ENCODE assay signal across 22 cellular contexts in genomic region chr7:91800389-91800788, GRCh38.
A peak's percentile ranks its signal among the peaks of the same experiment; 100 is the strongest.
DNase-seq lines count a peak whose midpoint lies in the region; ATAC-seq, FAIRE-seq and TF ChIP-seq lines count a peak whose summit lies in the region.
"Had no signal": no experiment of that assay in that cellular context is flagged by ENCODE, and none has a peak within 500 bp of the region (broad histone marks: within the 10 kb centered on the region; RNA-seq: fewer than 3 reads in every experiment).

No MANE protein-coding gene starts in this region.

- under 1% methylated on average over 9 of the region's 9 CpGs for WGBS in K562 (ENCODE audit: insufficient coverage, low coverage, missing lambda C conversion rate)
- WGBS in gastroesophageal sphincter (ENCODE audit: low coverage in 1 of 2), 2 donors: 85 to 90% methylated on average over 2 to 6 of the region's 9 CpGs

- H3K4me1 Mint-ChIP-seq in activated T-helper 1 cell treated with anti-CD3 and anti-CD28 coated beads, Interleukin-12 subunit alpha, Interleukin-12 subunit beta, Interleukin-2, Interleukin-4 antibody, amounts not matched to agents 30 ng/mL and 10 ng/mL and 1 ng/mL, durations not matched to agents 14 hours and 24 hours and 36 hours (ENCODE audit: low read depth): no peaks in the 10 kb centered on the region
- H3K4me1 Mint-ChIP-seq: IgD-negative memory B cell had no signal

- no TSS peak for BruUV-seq in K562 (replicated peaks; lab: Mats Ljungman, UMichigan)

- no peaks in the 10 kb centered on the region for H3K79me2 ChIP-seq in K562 (ENCODE audit: control insufficient read depth, insufficient read depth, low read length)

- in situ Hi-C loops in K562 (cut with MboI): no loop called here

- intact Hi-C loops in K562 (cut with micrococcal nuclease): no loop called here
- intact Hi-C loops in kidney (cut with DNase I): no loop called here
- intact Hi-C loops in colonic mucosa (cut with DNase I): no loop called here
- intact Hi-C loops in activated T-helper 1 cell treated with anti-CD3 and anti-CD28 coated beads, Interleukin-12 subunit alpha, Interleukin-12 subunit beta, Interleukin-2, Interleukin-4 antibody, amounts not matched to agents 30 ng/mL and 10 ng/mL and 1 ng/mL, durations not matched to agents 14 hours and 24 hours and 36 hours (cut with micrococcal nuclease): no loop called here

- no peaks in the 10 kb centered on the region for H3K9me1 ChIP-seq in K562 (ENCODE audit: control insufficient read depth, insufficient read depth, low read length)

- no peak for TF ChIP-seq EP300 in K562 (IDR thresholded peaks at IDR 0.05; ENCODE audit: low read length)
- TF ChIP-seq EP300 in gastroesophageal sphincter (IDR thresholded peaks at IDR 0.05): no peak

- CTCF ChIA-PET in K562 (lab: Yijun Ruan, JAX; ENCODE audit: low intra/inter-chr PET ratio): no interaction called here

- TF ChIP-seq CTCF in K562 (IDR thresholded peaks at IDR 0.05 in 2 of 3, conservative IDR thresholded peaks at IDR 0.05 in 1 of 3; ENCODE audit: insufficient read depth in 2 of 3, low read depth in 1 of 3, low read length in 3 of 3) (no peak), gastroesophageal sphincter (IDR thresholded peaks at IDR 0.05) (no peak), kidney (IDR thresholded peaks at IDR 0.05; ENCODE audit: borderline replicate concordance, extremely low read depth, insufficient read depth) (no peak), colonic mucosa (IDR thresholded peaks at IDR 0.05) (no peak)

- H3K9ac ChIP-seq in K562 (ENCODE audit: insufficient read depth in 1 of 2, low read depth in 2 of 2, low read length in 2 of 2) (peak overlapping the region in 1 of 2 experiments; percentile 24; a peak in 1 of 4 replicates), kidney (ENCODE audit: low read length in 2 of 2) (no peak overlapping the region), colonic mucosa (ENCODE audit: low read depth in 2 of 2, low read length in 2 of 2) (no peak overlapping the region)
- H3K9ac ChIP-seq: BLaER1 had no signal

- DNase-seq in K562 (ENCODE audit: extremely low read depth in 1 of 4, low spot score in 3 of 4) (no peak), kidney (peak; percentile 57), urothelium cell line (ENCODE audit: low spot score) (no peak), colonic mucosa (no peak)
- no peak for DNase-seq in stimulated activated CD4-positive, alpha-beta T cell treated with anti-CD3 and anti-CD28 coated beads, Interleukin-12 subunit alpha, Interleukin-12 subunit beta, amount 100 ng/mL, for 4 hours
- no peak for DNase-seq in activated T-helper 1 cell treated with anti-CD3 and anti-CD28 coated beads, Interleukin-12 subunit alpha, Interleukin-12 subunit beta, Interleukin-2, Interleukin-4 antibody, amounts not matched to agents 30 ng/mL and 10 ng/mL and 1 ng/mL, durations not matched to agents 14 hours and 24 hours and 36 hours (ENCODE audit: low spot score)
- DNase-seq: Caco-2; CD4-positive, alpha-beta T cell; DMS 273 treated with DMSO at 0.1 percent for 48 hours; DMS79 treated with DMSO at 0.1 percent for 48 hours; Karpas-422; NCI-H1694; NCI-H2081; NCI-H2171; NCI-H345; NCI-H524; OCI-M1; SHP77 had no signal

- no peak for TF ChIP-seq POLR2A in K562 (conservative IDR thresholded peaks at IDR 0.05)
- TF ChIP-seq POLR2A in gastroesophageal sphincter (IDR thresholded peaks at IDR 0.05): no peak

- H3K4me3 ChIP-seq in K562 (no peak overlapping the region), gastroesophageal sphincter (no peak overlapping the region), kidney (ENCODE audit: low read length in 2 of 2) (no peak overlapping the region), colonic mucosa (no peak overlapping the region)
- H3K4me3 ChIP-seq: BLaER1 had no signal

- POLR2A ChIA-PET in K562 (lab: Yijun Ruan, JAX): interaction anchor here (0.8 to 1.2 kb wide), 2 partner anchors 74 to 92 kb away, joined by 3 read pairs; no protein-coding TSS in a partner anchor

- no peak overlapping the region for H3K4me3 Mint-ChIP-seq in activated T-helper 1 cell treated with anti-CD3 and anti-CD28 coated beads, Interleukin-12 subunit alpha, Interleukin-12 subunit beta, Interleukin-2, Interleukin-4 antibody, amounts not matched to agents 30 ng/mL and 10 ng/mL and 1 ng/mL, durations not matched to agents 14 hours and 24 hours and 36 hours
- H3K4me3 Mint-ChIP-seq: CD4-positive, alpha-beta T cell; IgD-negative memory B cell had no signal

- TF ChIP-seq RAD21 in K562 (CRISPR knock-in tag; conservative IDR thresholded peaks at IDR 0.05 in 1 of 2, IDR thresholded peaks at IDR 0.05 in 1 of 2): no peak

- H3K27me3 Mint-ChIP-seq in activated T-helper 1 cell treated with anti-CD3 and anti-CD28 coated beads, Interleukin-12 subunit alpha, Interleukin-12 subunit beta, Interleukin-2, Interleukin-4 antibody, amounts not matched to agents 30 ng/mL and 10 ng/mL and 1 ng/mL, durations not matched to agents 14 hours and 24 hours and 36 hours (ENCODE audit: insufficient read depth): peaks cover 2% of the 10 kb centered on the region
- H3K27me3 Mint-ChIP-seq: CD4-positive, alpha-beta T cell; IgD-negative memory B cell had no signal

- no peaks in the 10 kb centered on the region for H3K9me3 ChIP-seq in K562 (replicated peaks; ENCODE audit: control insufficient read depth, insufficient read depth, low read depth, low read length)
- no peaks in the 10 kb centered on the region for H3K9me3 ChIP-seq in gastroesophageal sphincter
- no peaks in the 10 kb centered on the region for H3K9me3 ChIP-seq in kidney (ENCODE audit: control insufficient read depth in 1 of 2, low read length in 2 of 2)
- H3K9me3 ChIP-seq in colonic mucosa: no peaks in the 10 kb centered on the region
- H3K9me3 ChIP-seq: BLaER1, Caco-2 had no signal

- H3K4me2 ChIP-seq in K562 (ENCODE audit: insufficient read depth, low read length): no peak overlapping the region
- H3K4me2 ChIP-seq: BLaER1 had no signal

- no peak overlapping the region for H2AFZ ChIP-seq in K562 (ENCODE audit: low read depth, low read length)

- FAIRE-seq in K562 (lab: Jason Lieb, UNC) (no peak), kidney (lab: Jason Lieb, UNC) (no peak), urothelium cell line (lab: Jason Lieb, UNC) (peak; percentile 61)
- FAIRE-seq: H54 had no signal

- no peaks in the 10 kb centered on the region for H3K4me1 ChIP-seq in K562 (replicated peaks in 1 of 2; ENCODE audit: control insufficient read depth in 2 of 2, insufficient read depth in 2 of 2, low read length in 2 of 2)
- H3K4me1 ChIP-seq in gastroesophageal sphincter: no peaks in the 10 kb centered on the region
- no peaks in the 10 kb centered on the region for H3K4me1 ChIP-seq in kidney (ENCODE audit: control insufficient read depth in 1 of 2, insufficient read depth in 1 of 2, low read depth in 1 of 2, low read length in 2 of 2)
- no peaks in the 10 kb centered on the region for H3K4me1 ChIP-seq in colonic mucosa
- H3K4me1 ChIP-seq: BLaER1, Caco-2 had no signal

- no peaks in the 10 kb centered on the region for H3K9me3 Mint-ChIP-seq in activated T-helper 1 cell treated with anti-CD3 and anti-CD28 coated beads, Interleukin-12 subunit alpha, Interleukin-12 subunit beta, Interleukin-2, Interleukin-4 antibody, amounts not matched to agents 30 ng/mL and 10 ng/mL and 1 ng/mL, durations not matched to agents 14 hours and 24 hours and 36 hours
- H3K9me3 Mint-ChIP-seq: CD4-positive, alpha-beta T cell; IgD-negative memory B cell had no signal

- no peaks in the 10 kb centered on the region for H3K36me3 Mint-ChIP-seq in activated T-helper 1 cell treated with anti-CD3 and anti-CD28 coated beads, Interleukin-12 subunit alpha, Interleukin-12 subunit beta, Interleukin-2, Interleukin-4 antibody, amounts not matched to agents 30 ng/mL and 10 ng/mL and 1 ng/mL, durations not matched to agents 14 hours and 24 hours and 36 hours (ENCODE audit: low read depth)

- H3K27ac Mint-ChIP-seq in activated T-helper 1 cell treated with anti-CD3 and anti-CD28 coated beads, Interleukin-12 subunit alpha, Interleukin-12 subunit beta, Interleukin-2, Interleukin-4 antibody, amounts not matched to agents 30 ng/mL and 10 ng/mL and 1 ng/mL, durations not matched to agents 14 hours and 24 hours and 36 hours: no peak overlapping the region
- H3K27ac Mint-ChIP-seq: CD4-positive, alpha-beta T cell; IgD-negative memory B cell had no signal

- ATAC-seq in K562 (peak; percentile 29; the same call in 2 of the 3 replicates), gastroesophageal sphincter (peak; percentile 22)

- H3K27ac ChIP-seq in K562 (ENCODE audit: extremely low read depth, low read depth, low read length) (no peak overlapping the region), gastroesophageal sphincter (no peak overlapping the region), kidney (ENCODE audit: low read depth in 2 of 2, low read length in 2 of 2) (no peak overlapping the region), colonic mucosa (no peak overlapping the region)
- H3K27ac ChIP-seq: BLaER1 had no signal

- H3K36me3 ChIP-seq in K562 (ENCODE audit: control insufficient read depth, insufficient read depth, low read length) (no peaks in the 10 kb centered on the region), gastroesophageal sphincter (peaks cover 0 to 14% of the 10 kb centered on the region in 2 donors), kidney (ENCODE audit: control insufficient read depth in 1 of 2, insufficient read depth in 2 of 2, low read length in 2 of 2) (no peaks in the 10 kb centered on the region), colonic mucosa (no peaks in the 10 kb centered on the region)
- H3K36me3 ChIP-seq: BLaER1 had no signal

- H3K27me3 ChIP-seq in K562 (ENCODE audit: control insufficient read depth in 2 of 2, insufficient read depth in 2 of 2, low read length in 2 of 2): peaks cover 5 to 13% of the 10 kb centered on the region in 2 experiments; a peak in 4 of 5 replicates
- no peaks in the 10 kb centered on the region for H3K27me3 ChIP-seq in gastroesophageal sphincter
- H3K27me3 ChIP-seq in colonic mucosa: no peaks in the 10 kb centered on the region
- H3K27me3 ChIP-seq: BLaER1 had no signal

- no peaks in the 10 kb centered on the region for H4K20me1 ChIP-seq in K562 (replicated peaks; ENCODE audit: control insufficient read depth, insufficient read depth, low read length)
- H4K20me1 ChIP-seq: BLaER1 had no signal

TF ChIP-seq in K562, 482 proteins besides CTCF, POLR2A, EP300 and RAD21 (continues in another document):
- TF ChIP-seq ASH1L (IDR thresholded peaks at IDR 0.05; ENCODE audit: borderline replicate concordance, low read depth, partially characterized antibody) (no peak), ZNF217 (CRISPR knock-in tag; IDR thresholded peaks at IDR 0.05) (no peak), ZNF696 (CRISPR knock-in tag; conservative IDR thresholded peaks at IDR 0.05) (no peak), PPARD (CRISPR knock-in tag; IDR thresholded peaks at IDR 0.05) (no peak), ZNF764 (CRISPR knock-in tag; IDR thresholded peaks at IDR 0.05; ENCODE audit: low read depth) (no peak), OTX1 (CRISPR knock-in tag; IDR thresholded peaks at IDR 0.05) (no peak), STAT5B (CRISPR knock-in tag; IDR thresholded peaks at IDR 0.05) (no peak)
